34 cellular contexts compared by ENCODE assay signal in genomic region chr22:36885474-36885873, GRCh38. TPM values are rescaled to one million over a fixed set of nuclear protein-coding genes. Genes with fewer than 3 reads are reported as not detected.
DNase-seq lines count a peak whose midpoint lies in the region; ATAC-seq, FAIRE-seq and TF ChIP-seq lines count a peak whose summit lies in the region.
"Had no signal": no experiment of that assay in that cellular context is flagged by ENCODE, and none has a peak within 500 bp of the region (broad histone marks: within the 10 kb centered on the region; RNA-seq: fewer than 3 reads in every experiment).

No MANE protein-coding gene starts in this region.

- peak overlapping the region; percentile 32 for H3K4me2 ChIP-seq in GM23248 (ENCODE audit: unreplicated experiment)
- peak overlapping the region; percentile 8 for H3K4me2 ChIP-seq in PC-9
- H3K4me2 ChIP-seq in endothelial cell of umbilical vein (ENCODE audit: insufficient read depth, low read length) = peak overlapping the region; percentile 79

- H3K9me2 ChIP-seq in GM23248 (ENCODE audit: insufficient read depth) (no peaks in the 10 kb centered on the region), PC-9 (ENCODE audit: insufficient read depth) (no peaks in the 10 kb centered on the region)

- H3K27me3 ChIP-seq in GM23248 (replicated peaks; ENCODE audit: insufficient read depth) = peaks cover 11% of the 10 kb centered on the region; the same call in 1 of the 2 replicates
- H3K27me3 ChIP-seq in PC-9 (ENCODE audit: insufficient read depth, low read depth) = no peaks in the 10 kb centered on the region
- no peaks in the 10 kb centered on the region for H3K27me3 ChIP-seq in endothelial cell of umbilical vein (ENCODE audit: control insufficient read depth in 2 of 2, insufficient read depth in 2 of 2, low read length in 2 of 2)
- H3K27me3 ChIP-seq in naive thymus-derived CD4-positive, alpha-beta T cell (ENCODE audit: control insufficient read depth in 2 of 2, insufficient read depth in 2 of 2, low read length in 2 of 2) = peaks cover 0 to 3% of the 10 kb centered on the region in 2 donors
- H3K27me3 ChIP-seq: body of pancreas had no signal

- CTCF ChIA-PET in PC-9 (lab: Charles Lee) = interaction anchor here (0.6 kb wide), 1 partner anchor 29 kb away, joined by 3 read pairs; no protein-coding TSS in a partner anchor
- CTCF ChIA-PET in endothelial cell of umbilical vein (lab: Charles Lee) = interaction anchor here (0.9 to 1.6 kb wide), 6 partner anchors 25 to 314 kb away, joined by 3 to 7 read pairs (median 3); partner anchors contain the start of gene CSF2RB
- CTCF ChIA-PET in naive thymus-derived CD4-positive, alpha-beta T cell (lab: Charles Lee) = interaction anchor here (0.6 kb wide), 1 partner anchor 29 kb away, joined by 3 read pairs; no protein-coding TSS in a partner anchor

- peak; percentile 15 for FAIRE-seq in endothelial cell of umbilical vein (lab: Jason Lieb, UNC)
- FAIRE-seq: kidney had no signal

- H3K9me3 ChIP-seq in GM23248 (ENCODE audit: low read depth) (peaks cover 2% of the 10 kb centered on the region), PC-9 (ENCODE audit: insufficient read depth, low read depth) (peaks cover 16% of the 10 kb centered on the region), endothelial cell of umbilical vein (replicated peaks; ENCODE audit: control insufficient read depth, insufficient read depth, low read length) (peaks cover 2% of the 10 kb centered on the region)
- peaks cover 0 to 27% (median 0%) of the 10 kb centered on the region in 3 experiments for H3K9me3 ChIP-seq in naive thymus-derived CD4-positive, alpha-beta T cell (ENCODE audit: control insufficient read depth in 2 of 3, low read length in 3 of 3)
- H3K9me3 ChIP-seq: body of pancreas, SJCRH30 had no signal

- POLR2A ChIA-PET in PC-9 (lab: Charles Lee; ENCODE audit: unreplicated experiment) (no interaction called here), endothelial cell of umbilical vein (lab: Charles Lee) (interaction anchor here (0.5 kb wide), 1 partner anchor 327 kb away, joined by 3 read pairs; no protein-coding TSS in a partner anchor)
- POLR2A ChIA-PET in naive thymus-derived CD4-positive, alpha-beta T cell (lab: Charles Lee) = no interaction called here

- H3K36me3 Mint-ChIP-seq in naive thymus-derived CD4-positive, alpha-beta T cell = peaks cover 0 to 29% (median 12%) of the 10 kb centered on the region in 5 donors
- H3K36me3 Mint-ChIP-seq: type B pancreatic cell had no signal

- H2AFZ ChIP-seq in GM23248 (no peak overlapping the region), PC-9 (no peak overlapping the region; the same call in 1 of the 2 replicates), endothelial cell of umbilical vein (ENCODE audit: low read depth, low read length) (peak overlapping the region; percentile 46)

- 34 to 50% methylated on average over 7 of the region's 7 CpGs for WGBS in GM23248 (ENCODE audit: low coverage in 1 of 2, low lambda C conversion rate in 2 of 2, missing lambda C conversion rate in 2 of 2), 2 experiments

- intact Hi-C loops in PC-9 (cut with micrococcal nuclease; ENCODE audit: unreplicated experiment) (no loop called here), endothelial cell of umbilical vein (cut with micrococcal nuclease) (no loop called here)
- intact Hi-C loops in naive thymus-derived CD4-positive, alpha-beta T cell (cut with micrococcal nuclease) = no loop called here

- peak; percentile 74 for ATAC-seq in naive thymus-derived CD4-positive, alpha-beta T cell
- ATAC-seq in HG03097 (IDR thresholded peaks at IDR 0.05; ENCODE audit: low FRiP score, unreplicated experiment) = no peak
- no peak for ATAC-seq in HG02938 (IDR thresholded peaks at IDR 0.05; ENCODE audit: unreplicated experiment)
- ATAC-seq: body of pancreas; naive thymus-derived CD8-positive, alpha-beta T cell had no signal

- H3K4me1 Mint-ChIP-seq in naive thymus-derived CD4-positive, alpha-beta T cell = peaks cover 0 to 13% (median 7%) of the 10 kb centered on the region in 7 donors

- peaks cover 0 to 30% (median 13%) of the 10 kb centered on the region in 5 donors for H3K27me3 Mint-ChIP-seq in naive thymus-derived CD4-positive, alpha-beta T cell
- H3K27me3 Mint-ChIP-seq: type B pancreatic cell had no signal

- dilution Hi-C loops in endothelial cell of umbilical vein (cut with MboI; ENCODE audit: extremely low pct_ligation_motif_present, low sequenced_read_pairs) = no loop called here

- no peak overlapping the region for H3K4me3 ChIP-seq in GM23248
- no peak overlapping the region for H3K4me3 ChIP-seq in PC-9
- no peak overlapping the region for H3K4me3 ChIP-seq in endothelial cell of umbilical vein (replicated peaks in 1 of 3; ENCODE audit: insufficient read depth in 1 of 3, low read depth in 1 of 3, low read length in 3 of 3)
- H3K4me3 ChIP-seq in naive thymus-derived CD4-positive, alpha-beta T cell (ENCODE audit: low read length) = no peak overlapping the region
- H3K4me3 ChIP-seq: body of pancreas, SJCRH30 had no signal

- H3K9me1 ChIP-seq in endothelial cell of umbilical vein (replicated peaks; ENCODE audit: control insufficient read depth, extremely low read depth, insufficient read depth, low read length) = no peaks in the 10 kb centered on the region

- in situ Hi-C loops in GM23248 (cut with MboI) = no loop called here
- in situ Hi-C loops in G401 (cut with HindIII; ENCODE audit: low sequenced_read_pairs) = no loop called here

- H3K79me2 ChIP-seq in GM23248 (ENCODE audit: insufficient read depth) = no peaks in the 10 kb centered on the region
- H3K79me2 ChIP-seq in PC-9 (ENCODE audit: low read depth) = no peaks in the 10 kb centered on the region
- no peaks in the 10 kb centered on the region for H3K79me2 ChIP-seq in endothelial cell of umbilical vein (ENCODE audit: control insufficient read depth, insufficient read depth, low read length)

- H3K27ac Mint-ChIP-seq in naive thymus-derived CD4-positive, alpha-beta T cell = no peak overlapping the region
- H3K27ac Mint-ChIP-seq: activated CD4-positive, alpha-beta memory T cell treated with anti-CD3 and anti-CD28 coated beads, Interleukin-2, amount 10 ng/mL, durations not matched to agents 7 days and 5 days; naive thymus-derived CD8-positive, alpha-beta T cell; type B pancreatic cell had no signal

- TF ChIP-seq CTCF in PC-9 (conservative IDR thresholded peaks at IDR 0.05) (no peak), endothelial cell of umbilical vein (IDR thresholded peaks at IDR 0.05; ENCODE audit: extremely low read depth in 1 of 2, insufficient read depth in 1 of 2, low read depth in 1 of 2, low read length in 2 of 2) (no peak)

- H3K36me3 ChIP-seq in GM23248 (ENCODE audit: low read depth) = no peaks in the 10 kb centered on the region
- no peaks in the 10 kb centered on the region; the same call in 1 of the 2 replicates for H3K36me3 ChIP-seq in PC-9 (ENCODE audit: low read depth)
- H3K36me3 ChIP-seq in endothelial cell of umbilical vein (ENCODE audit: control insufficient read depth in 2 of 2, extremely low read depth in 1 of 2, insufficient read depth in 2 of 2, low read length in 2 of 2) = no peaks in the 10 kb centered on the region
- no peaks in the 10 kb centered on the region for H3K36me3 ChIP-seq in naive thymus-derived CD4-positive, alpha-beta T cell (ENCODE audit: control insufficient read depth in 2 of 3, insufficient read depth in 3 of 3, low read length in 3 of 3)
- H3K36me3 ChIP-seq: SJCRH30 had no signal

- H3F3A ChIP-seq in GM23248 (ENCODE audit: insufficient read depth) (peaks cover 26% of the 10 kb centered on the region), PC-9 (ENCODE audit: insufficient read depth, low read depth) (peaks cover 16% of the 10 kb centered on the region)

- peak overlapping the region; percentile 41 for H3K27ac ChIP-seq in GM23248
- peak overlapping the region; percentile 32 for H3K27ac ChIP-seq in PC-9
- H3K27ac ChIP-seq in endothelial cell of umbilical vein (ENCODE audit: insufficient read depth, low read depth, low read length) = peak overlapping the region; percentile 87
- H3K27ac ChIP-seq in naive thymus-derived CD4-positive, alpha-beta T cell (ENCODE audit: low read depth, low read length) = no peak overlapping the region
- H3K27ac ChIP-seq: body of pancreas, epithelial cell of prostate, SJCRH30 had no signal

- DNase-seq in GM23248 (no peak), PC-9 (peak in 1 of 2 experiments; percentile 60), endothelial cell of umbilical vein (ENCODE audit: low read depth, low spot score) (no peak), G401 (ENCODE audit: low spot score) (no peak)
- no peak for DNase-seq in naive thymus-derived CD4-positive, alpha-beta T cell
- DNase-seq: activated CD4-positive, alpha-beta memory T cell treated with anti-CD3 and anti-CD28 coated beads, Interleukin-2, amount 10 ng/mL, durations not matched to agents 7 days and 5 days; activated CD8-positive, alpha-beta memory T cell treated with anti-CD3 and anti-CD28 coated beads, Interleukin-2, amount 50 U/mL, for 4 hours; activated naive CD4-positive, alpha-beta T cell treated with anti-CD3 and anti-CD28 coated beads, Interleukin-2, amount 50 U/mL, for 16 hours; body of pancreas; Caco-2; cerebellar nuclear complex; DMS79; GF-D8; glutamatergic neuron; kidney; midbrain; naive thymus-derived CD8-positive, alpha-beta T cell; NCI-H2107; NCI-H748 treated with DMSO at 0.1 percent for 48 hours; nucleus accumbens; SJCRH30; stimulated activated CD4-positive, alpha-beta T cell treated with anti-CD3 and anti-CD28 coated beads, Interleukin-15, amount 100 ng/mL, for 24 hours; stimulated activated CD4-positive, alpha-beta T cell treated with anti-CD3 and anti-CD28 coated beads, Interleukin-4, amount 100 ng/mL, for 4 hours; SW 1271; T1000 had no signal

- no peak for TF ChIP-seq POLR2A in endothelial cell of umbilical vein (IDR thresholded peaks at IDR 0.05; ENCODE audit: low read depth, low read length)

- peaks cover 12 to 38% (median 21%) of the 10 kb centered on the region in 11 donors for H3K9me3 Mint-ChIP-seq in naive thymus-derived CD4-positive, alpha-beta T cell

- H4K20me1 ChIP-seq in GM23248 (ENCODE audit: insufficient read depth) (no peaks in the 10 kb centered on the region), PC-9 (ENCODE audit: insufficient read depth) (no peaks in the 10 kb centered on the region), endothelial cell of umbilical vein (replicated peaks; ENCODE audit: control insufficient read depth, extremely low read depth, insufficient read depth, low read length) (no peaks in the 10 kb centered on the region)

- peaks cover 14% of the 10 kb centered on the region for H3K4me1 ChIP-seq in GM23248 (ENCODE audit: insufficient read depth)
- peaks cover 25% of the 10 kb centered on the region for H3K4me1 ChIP-seq in PC-9 (replicated peaks; ENCODE audit: insufficient read depth)
- peaks cover 36% of the 10 kb centered on the region for H3K4me1 ChIP-seq in endothelial cell of umbilical vein (ENCODE audit: control insufficient read depth, extremely low read depth, insufficient read depth, low read length)
- H3K4me1 ChIP-seq in naive thymus-derived CD4-positive, alpha-beta T cell (ENCODE audit: control insufficient read depth in 2 of 2, insufficient read depth in 2 of 2, low read length in 2 of 2) = no peaks in the 10 kb centered on the region
- H3K4me1 ChIP-seq: body of pancreas, Caco-2, SJCRH30 had no signal

- H3K9ac ChIP-seq in GM23248 (no peak overlapping the region), endothelial cell of umbilical vein (replicated peaks; ENCODE audit: extremely low read depth, insufficient read depth, low read length) (peak overlapping the region; percentile 72)

- BruUV-seq in PC-9 (replicated peaks; lab: Mats Ljungman, UMichigan) = no TSS peak
- BruUV-seq in endothelial cell of umbilical vein (replicated peaks; lab: Mats Ljungman, UMichigan) = no TSS peak

- H3K4me3 Mint-ChIP-seq in naive thymus-derived CD4-positive, alpha-beta T cell = no peak overlapping the region
- H3K4me3 Mint-ChIP-seq: activated CD4-positive, alpha-beta memory T cell treated with anti-CD3 and anti-CD28 coated beads, Interleukin-2, amount 10 ng/mL, durations not matched to agents 7 days and 5 days; naive thymus-derived CD8-positive, alpha-beta T cell; type B pancreatic cell had no signal

RNA-seq across cellular contexts. Expression of gene NCF4, which starts 24.7 kb away (rescaled TPM):
- total RNA-seq in GM23248 (2014; rRNA removed; shearing (Covaris generic)) = not detected in 2 replicates
- 0.18 TPM in 1 of 2 replicates, not detected in the other for polyA plus RNA-seq in GM23248 (2016; fragmentation: Nextera tagmentation; extraction: Ambion mirVana)
- 3.9 and 4.5 TPM in 2 replicates for total RNA-seq in PC-9 (2021)
- total RNA-seq in endothelial cell of umbilical vein = not detected in 2 replicates
- 0.07 and 0.13 TPM in 2 replicates for polyA plus RNA-seq in endothelial cell of umbilical vein
- polyA plus RNA-seq in endothelial cell of umbilical vein (2011; cell fraction: cytosol; rRNA removed) = 0.08 and 0.10 TPM in 2 replicates
- not detected in 2 replicates for polyA plus RNA-seq in endothelial cell of umbilical vein (2011; cell fraction: nucleus; rRNA removed)
- polyA plus RNA-seq in endothelial cell of umbilical vein (2012) = not detected in 2 replicates
- polyA minus RNA-seq in endothelial cell of umbilical vein = not detected in 2 replicates
- not detected for polyA minus RNA-seq in endothelial cell of umbilical vein (2011; cell fraction: cytosol; rRNA and poly(A)+ RNA removed)
- polyA minus RNA-seq in endothelial cell of umbilical vein (2011; cell fraction: nucleus; rRNA and poly(A)+ RNA removed) = not detected in 2 replicates
- total RNA-seq in naive thymus-derived CD4-positive, alpha-beta T cell = 10 to 100 TPM in 2 of 5 experiments, 1 to 10 TPM in 3; 3.7 to 57.1 (median 7.8) TPM
- polyA plus RNA-seq in naive thymus-derived CD4-positive, alpha-beta T cell = 1 to 10 TPM in 1 of 2 donors, under 1 TPM in 1; 0.24 to 1.4 TPM
- total RNA-seq in G401 (2014; rRNA removed; shearing (Covaris generic)) = not detected in 2 replicates
- total RNA-seq: Caco-2, HT-29, pulmonary artery endothelial cell, RPMI7951, SJCRH30 had no signal
- polyA plus RNA-seq: AG04450, BJ had no signal

RNA-seq across cellular contexts. Expression of gene CSF2RB, which starts 28.0 kb away (rescaled TPM):
- 4.1 and 4.4 TPM in 2 replicates for total RNA-seq in GM23248 (2014; rRNA removed; shearing (Covaris generic))
- 2.3 and 2.6 TPM in 2 replicates for polyA plus RNA-seq in GM23248 (2016; fragmentation: Nextera tagmentation; extraction: Ambion mirVana)
- total RNA-seq in PC-9 (2021) = not detected in 2 replicates
- total RNA-seq in endothelial cell of umbilical vein = 20.6 and 24.9 TPM in 2 replicates
- polyA plus RNA-seq in endothelial cell of umbilical vein = 68.2 and 100 TPM in 2 replicates
- polyA plus RNA-seq in endothelial cell of umbilical vein (2011; cell fraction: cytosol; rRNA removed) = 31.6 and 44.4 TPM in 2 replicates
- polyA plus RNA-seq in endothelial cell of umbilical vein (2011; cell fraction: nucleus; rRNA removed) = 67.6 and 71.3 TPM in 2 replicates
- 33.4 and 53.4 TPM in 2 replicates for polyA plus RNA-seq in endothelial cell of umbilical vein (2012)
- 68.3 and 84.4 TPM in 2 replicates for polyA minus RNA-seq in endothelial cell of umbilical vein
- not detected for polyA minus RNA-seq in endothelial cell of umbilical vein (2011; cell fraction: cytosol; rRNA and poly(A)+ RNA removed)
- polyA minus RNA-seq in endothelial cell of umbilical vein (2011; cell fraction: nucleus; rRNA and poly(A)+ RNA removed) = 19.7 and 28.6 TPM in 2 replicates
- 10 to 100 TPM in 3 of 5 experiments, under 1 TPM in 2; 0.57 to 95.0 (median 13.4) TPM for total RNA-seq in naive thymus-derived CD4-positive, alpha-beta T cell
- not detected for polyA plus RNA-seq in naive thymus-derived CD4-positive, alpha-beta T cell
- not detected in 2 replicates for total RNA-seq in G401 (2014; rRNA removed; shearing (Covaris generic))
- total RNA-seq: Caco-2, HT-29, RPMI7951, SJCRH30 had no signal
- polyA plus RNA-seq: AG04450; naive thymus-derived CD8-positive, alpha-beta T cell had no signal

Comparison
In these comparisons a context has a peak if more than half of its experiments do, and no peak if none do; other contexts are left out.
1. H3K4me2 ChIP-seq: peak in every context shown above with its lines; median percentile 79 in endothelial cell of umbilical vein; 32 in GM23248; 8 in PC-9.